3 cellular contexts compared by ENCODE assay signal in the genomic region with DNA sequence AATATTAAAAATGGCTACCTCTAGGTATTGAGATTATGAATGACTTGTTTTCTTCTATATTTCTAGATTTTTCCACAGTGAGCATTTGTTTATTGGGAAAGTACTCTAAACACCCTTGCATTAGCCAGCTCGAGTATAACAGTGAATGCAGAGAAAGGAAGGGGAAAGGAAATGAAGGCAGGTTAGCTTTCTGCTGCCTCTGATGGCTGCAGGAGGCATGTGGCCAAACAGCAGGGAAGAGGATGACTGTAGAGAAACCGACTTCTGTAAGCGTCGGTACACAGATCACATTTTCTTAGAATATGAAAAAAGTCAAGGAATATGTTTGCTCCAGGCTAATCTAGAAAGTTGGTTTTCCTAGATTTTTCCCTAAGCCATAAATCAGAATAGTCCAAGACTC.
TF ChIP-seq lines count a peak whose summit lies in the region.

No MANE protein-coding gene starts in this region.

TF ChIP-seq in WTC11, 78 proteins besides CTCF, POLR2A, EP300 and RAD21:
- TF ChIP-seq TEAD1 (CRISPR knock-in tag; IDR thresholded peaks at IDR 0.05): no peak
- TF ChIP-seq, protein P1, sequence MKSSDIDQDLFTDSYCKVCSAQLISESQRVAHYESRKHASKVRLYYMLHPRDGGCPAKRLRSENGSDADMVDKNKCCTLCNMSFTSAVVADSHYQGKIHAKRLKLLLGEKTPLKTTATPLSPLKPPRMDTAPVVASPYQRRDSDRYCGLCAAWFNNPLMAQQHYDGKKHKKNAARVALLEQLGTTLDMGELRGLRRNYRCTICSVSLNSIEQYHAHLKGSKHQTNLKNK (CRISPR knock-in tag; IDR thresholded peaks at IDR 0.05): no peak
- no peak for TF ChIP-seq RELA (CRISPR knock-in tag; IDR thresholded peaks at IDR 0.05; ENCODE audit: borderline replicate concordance)
- TF ChIP-seq MYBL2 (CRISPR knock-in tag; IDR thresholded peaks at IDR 0.05): no peak
- TF ChIP-seq FOXJ3 (CRISPR knock-in tag; IDR thresholded peaks at IDR 0.05; ENCODE audit: borderline replicate concordance): no peak

TF ChIP-seq in endothelial cell of umbilical vein, 7 proteins besides CTCF, POLR2A, EP300 and RAD21:
- TF ChIP-seq JUN (IDR thresholded peaks at IDR 0.05; ENCODE audit: borderline replicate concordance, insufficient read depth, insufficient read length, low read depth) (no peak), EZH2 (IDR thresholded peaks at IDR 0.05; ENCODE audit: borderline replicate concordance, low read depth, low read length, severe bottlenecking) (no peak), POLR2AphosphoS5 (IDR thresholded peaks at IDR 0.05; ENCODE audit: insufficient read depth, low read depth, low read length) (no peak), FOS (IDR thresholded peaks at IDR 0.05; ENCODE audit: borderline replicate concordance, insufficient read depth, low read length) (no peak), MYC (IDR thresholded peaks at IDR 0.05; ENCODE audit: low read depth, low read length) (no peak), GATA2 (IDR thresholded peaks at IDR 0.05; ENCODE audit: insufficient read depth, insufficient read length, low read depth, low read length) (no peak), MAX (IDR thresholded peaks at IDR 0.05; ENCODE audit: insufficient read depth, insufficient read length) (no peak)

TF ChIP-seq in HEK293T, 16 proteins besides CTCF, POLR2A, EP300 and RAD21:
- no peak for TF ChIP-seq SP1 (IDR thresholded peaks at IDR 0.05)
- no peak for TF ChIP-seq TARDBP (IDR thresholded peaks at IDR 0.05)
- no peak for TF ChIP-seq CTBP1 (IDR thresholded peaks at IDR 0.05; ENCODE audit: borderline replicate concordance)
- no peak for TF ChIP-seq BHLHE40 (IDR thresholded peaks at IDR 0.05; ENCODE audit: borderline replicate concordance)
TF ChIP-seq in HEK293T: peak in this region for 0.
